7 cellular contexts compared by ENCODE assay signal in the genomic region with DNA sequence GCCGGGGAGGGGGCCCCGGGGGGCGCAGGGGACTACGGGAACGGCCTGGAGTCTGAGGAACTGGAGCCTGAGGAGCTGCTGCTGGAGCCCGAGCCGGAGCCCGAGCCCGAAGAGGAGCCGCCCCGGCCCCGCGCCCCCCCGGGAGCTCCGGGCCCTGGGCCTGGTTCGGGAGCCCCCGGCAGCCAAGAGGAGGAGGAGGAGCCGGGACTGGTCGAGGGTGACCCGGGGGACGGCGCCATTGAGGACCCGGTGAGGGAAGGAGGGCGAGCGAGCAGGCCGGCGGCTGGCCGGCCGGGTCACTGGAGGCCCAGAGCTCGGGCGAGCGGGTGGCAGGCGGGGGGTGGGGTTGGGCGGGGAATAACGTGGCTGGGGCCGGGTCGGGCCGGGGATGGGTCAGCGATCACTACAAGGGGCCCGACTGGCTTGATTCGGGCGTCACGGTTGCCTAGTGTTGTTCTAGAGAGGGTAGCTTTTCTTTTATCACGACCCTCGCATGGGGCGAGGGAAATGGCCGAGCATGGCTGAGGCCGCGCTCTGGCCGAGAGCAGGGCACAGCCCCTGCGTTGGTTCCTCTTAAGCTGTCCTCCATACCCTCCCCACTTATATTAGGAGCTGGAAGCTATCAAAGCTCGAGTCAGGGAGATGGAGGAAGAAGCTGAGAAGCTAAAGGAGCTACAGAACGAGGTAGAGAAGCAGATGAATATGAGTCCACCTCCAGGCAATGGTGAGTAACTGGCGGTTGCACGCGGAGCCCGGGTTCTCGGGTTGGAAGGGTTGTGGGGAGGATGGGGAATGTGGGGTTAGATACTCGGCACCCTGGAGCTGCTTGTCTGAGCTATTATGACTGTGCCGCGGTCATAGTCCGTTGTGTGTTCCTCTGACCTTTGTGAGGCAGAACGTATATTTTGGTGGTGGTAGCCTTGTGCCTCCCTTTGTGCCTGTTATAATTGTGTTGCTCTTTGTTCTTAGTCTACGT. TPM values are rescaled to one million over a fixed set of nuclear protein-coding genes. Genes with fewer than 3 reads are reported as not detected.
DNase-seq lines count a peak whose midpoint lies in the region; ATAC-seq and TF ChIP-seq lines count a peak whose summit lies in the region.

No MANE protein-coding gene starts in this region.

- H3K27me3 ChIP-seq in neuron (ENCODE audit: insufficient read depth, low read length), result no peaks in the 10 kb centered on the region

- peaks cover 30% of the 10 kb centered on the region for H3K36me3 ChIP-seq in neuron (ENCODE audit: insufficient read depth, low read length)

- peaks cover 19% of the 10 kb centered on the region for H3K4me1 ChIP-seq in neuron (ENCODE audit: insufficient read depth, low read length)

- H3K27me3 Mint-ChIP-seq in activated T-cell treated with anti-CD3 and anti-CD28 coated beads, Interleukin-2, amount 50 U/mL, for 72 hours (ENCODE audit: low read depth), result no peaks in the 10 kb centered on the region

- TF ChIP-seq CTCF in fibroblast of villous mesenchyme (IDR thresholded peaks at IDR 0.05; ENCODE audit: insufficient read depth, low read depth, low read length), result no peak

- H3K4me1 Mint-ChIP-seq in activated T-cell treated with anti-CD3 and anti-CD28 coated beads, Interleukin-2, amount 50 U/mL, for 72 hours (ENCODE audit: low read depth), result peaks cover 27% of the 10 kb centered on the region

- H3K27ac Mint-ChIP-seq in activated T-cell treated with anti-CD3 and anti-CD28 coated beads, Interleukin-2, amount 50 U/mL, for 72 hours, result peak overlapping the region; percentile 95

- H3K36me3 Mint-ChIP-seq in activated T-cell treated with anti-CD3 and anti-CD28 coated beads, Interleukin-2, amount 50 U/mL, for 72 hours (ENCODE audit: insufficient read depth in 2 of 2), result peaks cover 12 to 14% of the 10 kb centered on the region in 2 donors

- peak; percentile 23 for ATAC-seq in GM18511 (IDR thresholded peaks at IDR 0.05; ENCODE audit: unreplicated experiment)
- ATAC-seq in HG02852 (IDR thresholded peaks at IDR 0.05; ENCODE audit: unreplicated experiment), result peak; percentile 13
- ATAC-seq in activated T-cell treated with anti-CD3 and anti-CD28 coated beads, Interleukin-2, amount 50 U/mL, for 72 hours (replicated peaks in 1 of 2), result peak; percentile 35 to 36

- DNase-seq in NOMO-1 (lab: John Stamatoyannopoulos, UW; ENCODE audit: unreplicated experiment in 2 of 2), result peak; percentile 19 to 25
- peak; percentile 82 to 86 for DNase-seq in activated T-cell treated with anti-CD3 and anti-CD28 coated beads, Interleukin-2, amount 50 U/mL, for 72 hours
- peak; percentile 42 for DNase-seq in fibroblast of villous mesenchyme (ENCODE audit: low read depth)
- DNase-seq in ureter (ENCODE audit: low spot score), result peak; percentile 65

- H3K4me3 ChIP-seq in fibroblast of villous mesenchyme (ENCODE audit: low read depth, low read length) (peak overlapping the region; percentile 90), neuron (ENCODE audit: low read length) (peak overlapping the region; percentile 75)

- peaks cover 0 to 2% of the 10 kb centered on the region in 2 donors for H3K9me3 Mint-ChIP-seq in activated T-cell treated with anti-CD3 and anti-CD28 coated beads, Interleukin-2, amount 50 U/mL, for 72 hours

- no peak overlapping the region for H2AFZ ChIP-seq in neuron (ENCODE audit: low read depth, low read length)

- H3K9me3 ChIP-seq in neuron (ENCODE audit: low read length), result no peaks in the 10 kb centered on the region

- H3K4me3 Mint-ChIP-seq in activated T-cell treated with anti-CD3 and anti-CD28 coated beads, Interleukin-2, amount 50 U/mL, for 72 hours, result peak overlapping the region; percentile 94 to 99

RNA-seq across cellular contexts. Expression of a gene that starts 0.6 kb away (rescaled TPM):
- 100 to 1,000 TPM; 188 to 189 TPM for total RNA-seq in activated T-cell treated with anti-CD3 and anti-CD28 coated beads, Interleukin-2, amount 50 U/mL, for 72 hours
- total RNA-seq in fibroblast of villous mesenchyme, result 51.2 and 75.1 TPM in 2 replicates
- total RNA-seq in ureter, result 178 TPM

RNA-seq across cellular contexts. Expression of a gene that starts 15.2 kb away (rescaled TPM):
- total RNA-seq in activated T-cell treated with anti-CD3 and anti-CD28 coated beads, Interleukin-2, amount 50 U/mL, for 72 hours, result 1 to 10 TPM; 2.7 to 3.2 TPM
- total RNA-seq in fibroblast of villous mesenchyme (17.7 and 20.7 TPM in 2 replicates), ureter (51.1 TPM)

RNA-seq across cellular contexts. Expression of a gene that starts 19.2 kb away (rescaled TPM):
- total RNA-seq in activated T-cell treated with anti-CD3 and anti-CD28 coated beads, Interleukin-2, amount 50 U/mL, for 72 hours, result 10 to 100 TPM; 30.2 to 37.4 TPM
- 3.0 and 5.8 TPM in 2 replicates for total RNA-seq in fibroblast of villous mesenchyme
- 28.2 TPM for total RNA-seq in ureter

RNA-seq across cellular contexts. Expression of a gene that starts 30.8 kb away (rescaled TPM):
- total RNA-seq in activated T-cell treated with anti-CD3 and anti-CD28 coated beads, Interleukin-2, amount 50 U/mL, for 72 hours, result 1 to 10 TPM; 6.3 to 8.6 TPM
- total RNA-seq in fibroblast of villous mesenchyme (14.8 and 16.4 TPM in 2 replicates), ureter (35.3 TPM)

RNA-seq across cellular contexts. Expression of a gene that starts 35.9 kb away (rescaled TPM):
- total RNA-seq in activated T-cell treated with anti-CD3 and anti-CD28 coated beads, Interleukin-2, amount 50 U/mL, for 72 hours, result 10 to 100 TPM; 11.8 to 12.6 TPM
- total RNA-seq in fibroblast of villous mesenchyme, result 4.2 and 6.0 TPM in 2 replicates
- 32.7 TPM for total RNA-seq in ureter

Comparison
In these comparisons a context has a peak if more than half of its experiments do, and no peak if none do; other contexts are left out.
1. Peak in every context shown above with its lines: DNase-seq, ATAC-seq and H3K4me3 ChIP-seq.
2. DNase-seq: peak in every context shown above with its lines; median percentile 84 in activated T-cell treated with anti-CD3 and anti-CD28 coated beads, Interleukin-2, amount 50 U/mL, for 72 hours; 65 in ureter; 42 in fibroblast of villous mesenchyme; 22 in NOMO-1.